8 cellular contexts compared by ENCODE assay signal in genomic region chr11:110712643-110713468, GRCh38.
DNase-seq lines count a peak whose midpoint lies in the region; ATAC-seq and TF ChIP-seq lines count a peak whose summit lies in the region.

No MANE protein-coding gene starts in this region.

- peaks cover 0 to 5% (median 0%) of the 10 kb centered on the region in 11 experiments; a peak in 2 of 22 replicates for H3K9me3 ChIP-seq in BLaER1 treated with 17β-estradiol and CSF1 and Interleukin-3, amounts not matched to agents 10 nM and 100 nM (replicated peaks in 1 of 11)

- peak; percentile 51 to 83 for DNase-seq in foreskin fibroblast
- no peak for DNase-seq in SHP77 treated with DMSO at 0.1 percent for 48 hours (lab: John Stamatoyannopoulos, UW)
- DNase-seq in activated effector memory CD4-positive, alpha-beta T cell treated with anti-CD3 and anti-CD28 coated beads, Interleukin-2, amount 50 U/mL, for 16 hours, result no peak

- H3K36me3 ChIP-seq in BLaER1 treated with 17β-estradiol and CSF1 and Interleukin-3, amounts not matched to agents 10 nM and 100 nM, result no peaks in the 10 kb centered on the region

- peak overlapping the region; percentile 30 to 42 (median 40) for H3K27ac Mint-ChIP-seq in nephron

- H3K4me2 ChIP-seq in BLaER1 treated with 17β-estradiol and CSF1 and Interleukin-3, amounts not matched to agents 10 nM and 100 nM, result peak overlapping the region; percentile 94 to 100 (median 99)

- no peaks in the 10 kb centered on the region; a peak in 1 of 22 replicates for H4K20me1 ChIP-seq in BLaER1 treated with 17β-estradiol and CSF1 and Interleukin-3, amounts not matched to agents 10 nM and 100 nM

- H3K4me3 ChIP-seq in BLaER1 treated with 17β-estradiol and CSF1 and Interleukin-3, amounts not matched to agents 10 nM and 100 nM, result peak overlapping the region; percentile 57 to 77 (median 69)
- H3K4me3 ChIP-seq in WI38 (ENCODE audit: low read depth, low read length), result peak overlapping the region; percentile 80
- H3K4me3 ChIP-seq in foreskin fibroblast (ENCODE audit: low read depth in 1 of 2, low read length in 2 of 2), result peak overlapping the region; percentile 64 to 71

- TF ChIP-seq CTCF in WI38 (IDR thresholded peaks at IDR 0.05; ENCODE audit: low read depth, low read length) (no peak), foreskin fibroblast (IDR thresholded peaks at IDR 0.05; ENCODE audit: low read depth, low read length) (no peak), nephron (IDR thresholded peaks at IDR 0.05; ENCODE audit: unreplicated experiment in 3 of 3) (no peak)

- H3K4me1 Mint-ChIP-seq in nephron, result peaks cover 24% of the 10 kb centered on the region

- peaks cover 7 to 26% (median 18%) of the 10 kb centered on the region in 10 experiments; a peak in 18 of 20 replicates for H3K4me1 ChIP-seq in BLaER1 treated with 17β-estradiol and CSF1 and Interleukin-3, amounts not matched to agents 10 nM and 100 nM

- H3K4me3 Mint-ChIP-seq in nephron, result peak overlapping the region; percentile 75 to 87 (median 81)

- ATAC-seq in GM19395 (IDR thresholded peaks at IDR 0.05; ENCODE audit: unreplicated experiment), result peak; percentile 33
- ATAC-seq in HG03571 (IDR thresholded peaks at IDR 0.05; ENCODE audit: unreplicated experiment), result peak; percentile 15

- H3K27me3 Mint-ChIP-seq in nephron (ENCODE audit: low read depth), result peaks cover 57% of the 10 kb centered on the region

- no peaks in the 10 kb centered on the region for H3K9me3 Mint-ChIP-seq in nephron

- no peak overlapping the region for H3K27ac ChIP-seq in BLaER1 treated with 17β-estradiol and CSF1 and Interleukin-3, amounts not matched to agents 10 nM and 100 nM

- peaks cover 4% of the 10 kb centered on the region for H3K36me3 Mint-ChIP-seq in nephron (ENCODE audit: low read depth)

- H3K9ac ChIP-seq in BLaER1 treated with 17β-estradiol and CSF1 and Interleukin-3, amounts not matched to agents 10 nM and 100 nM, result peak overlapping the region in 10 of 11 experiments; percentile 33 to 78 (median 66); a peak in 17 of 22 replicates

- H3K27me3 ChIP-seq in BLaER1 treated with 17β-estradiol and CSF1 and Interleukin-3, amounts not matched to agents 10 nM and 100 nM, result peaks cover 50 to 61% (median 53%) of the 10 kb centered on the region in 11 experiments

Comparison
In these comparisons a context has a peak if more than half of its experiments do, and no peak if none do; other contexts are left out.
1. DNase-seq: peak in foreskin fibroblast (2 of 2); none in SHP77 treated with DMSO at 0.1 percent for 48 hours (single experiment) and activated effector memory CD4-positive, alpha-beta T cell treated with anti-CD3 and anti-CD28 coated beads, Interleukin-2, amount 50 U/mL, for 16 hours (single experiment).
2. Peak in every context shown above with its lines, with median percentiles within 50 percentile points of each other: H3K4me3 ChIP-seq.